ENCODE assay signal across 1 cellular context in genomic region chr20:44430270-44431065, GRCh38.
TF ChIP-seq lines count a peak whose summit lies in the region.

No MANE protein-coding gene starts in this region.

TF ChIP-seq in HepG2, 621 proteins besides CTCF, POLR2A, EP300 and RAD21 (continues in another document):
- TF ChIP-seq ARHGAP35 (CRISPR knock-in tag; IDR thresholded peaks at IDR 0.05; ENCODE audit: borderline replicate concordance): no peak
- no peak for TF ChIP-seq SP5 (CRISPR knock-in tag; IDR thresholded peaks at IDR 0.05; ENCODE audit: borderline replicate concordance, low read depth)
- 0 out of 2 replicates have a peak, but pooled peaks have one; percentile 54 for TF ChIP-seq HOXA9 (CRISPR knock-in tag; IDR thresholded peaks at IDR 0.05; ENCODE audit: borderline replicate concordance)
- no peak for TF ChIP-seq HDAC2 (CRISPR knock-in tag; IDR thresholded peaks at IDR 0.05)
- no peak for TF ChIP-seq MAZ (IDR thresholded peaks at IDR 0.05; ENCODE audit: borderline replicate concordance, low read depth, low read length)
- 0 out of 2 replicates have a peak, but pooled peaks have one; percentile 28 for TF ChIP-seq MAZ (CRISPR knock-in tag; IDR thresholded peaks at IDR 0.05; ENCODE audit: low read depth)
- peak; percentile 87 for TF ChIP-seq HNRNPK (IDR thresholded peaks at IDR 0.05; ENCODE audit: low read depth, low read length, poor library complexity, severe bottlenecking)
- no peak; the same call in 1 of the 2 replicates for TF ChIP-seq MYPOP (CRISPR knock-in tag; IDR thresholded peaks at IDR 0.05)
- no peak for TF ChIP-seq SRSF4 (IDR thresholded peaks at IDR 0.05; ENCODE audit: low read depth, low read length, poor library complexity, severe bottlenecking)
- TF ChIP-seq SKI (IDR thresholded peaks at IDR 0.05; ENCODE audit: partially characterized antibody): no peak
- TF ChIP-seq PCBP2 (optimal IDR thresholded peaks at IDR 0.05; ENCODE audit: low read depth, low read length, poor library complexity, severe bottlenecking): peak; percentile 13
- TF ChIP-seq ZBTB26 (CRISPR knock-in tag; IDR thresholded peaks at IDR 0.05; ENCODE audit: borderline replicate concordance): no peak
- TF ChIP-seq POLR2AphosphoS5 (IDR thresholded peaks at IDR 0.05; ENCODE audit: low read depth, low read length): peak; percentile 62
- 0 out of 2 replicates have a peak, but pooled peaks have one; percentile 17 for TF ChIP-seq ARNT2 (CRISPR knock-in tag; IDR thresholded peaks at IDR 0.05; ENCODE audit: low read depth)
- TF ChIP-seq ZFP36 (IDR thresholded peaks at IDR 0.05; ENCODE audit: borderline replicate concordance, low read depth, low read length, partially characterized antibody): no peak
- TF ChIP-seq MEIS1 (CRISPR knock-in tag; IDR thresholded peaks at IDR 0.05; ENCODE audit: borderline replicate concordance): no peak
- TF ChIP-seq ZC3H13 (CRISPR knock-in tag; IDR thresholded peaks at IDR 0.05): peak; percentile 99
- 0 out of 2 replicates have a peak, but pooled peaks have one; percentile 45 for TF ChIP-seq YEATS2 (CRISPR knock-in tag; IDR thresholded peaks at IDR 0.05; ENCODE audit: borderline replicate concordance)
- no peak; the same call in 1 of the 2 replicates for TF ChIP-seq ZNF225 (CRISPR knock-in tag; IDR thresholded peaks at IDR 0.05)
- peak; percentile 65; the same call in 1 of the 2 replicates for TF ChIP-seq ZMAT3 (CRISPR knock-in tag; conservative IDR thresholded peaks at IDR 0.05)
- TF ChIP-seq ZNF691 (CRISPR knock-in tag; IDR thresholded peaks at IDR 0.05; ENCODE audit: borderline replicate concordance, low read depth): no peak; the same call in 1 of the 2 replicates
- TF ChIP-seq NR2C2 (CRISPR knock-in tag; IDR thresholded peaks at IDR 0.05; ENCODE audit: borderline replicate concordance): no peak
- TF ChIP-seq ZNF792 (CRISPR knock-in tag; IDR thresholded peaks at IDR 0.05): no peak
- TF ChIP-seq ZNF777 (CRISPR knock-in tag; IDR thresholded peaks at IDR 0.05): no peak
- TF ChIP-seq GATA4 (IDR thresholded peaks at IDR 0.05; ENCODE audit: borderline replicate concordance, low read depth): 0 out of 2 replicates have a peak, but pooled peaks have one; percentile 12
- peak; percentile 86 for TF ChIP-seq REL (CRISPR knock-in tag; conservative IDR thresholded peaks at IDR 0.05)
- TF ChIP-seq ZNF724P (CRISPR knock-in tag; IDR thresholded peaks at IDR 0.05; ENCODE audit: borderline replicate concordance): 0 out of 2 replicates have a peak, but pooled peaks have one; percentile 23
- TF ChIP-seq XBP1 (CRISPR knock-in tag; IDR thresholded peaks at IDR 0.05): no peak
- TF ChIP-seq MAFG (CRISPR knock-in tag; IDR thresholded peaks at IDR 0.05): no peak
- TF ChIP-seq KDM5B (CRISPR knock-in tag; IDR thresholded peaks at IDR 0.05; ENCODE audit: borderline replicate concordance): no peak
- no peak for TF ChIP-seq ZNF800 (CRISPR knock-in tag; IDR thresholded peaks at IDR 0.05)
- no peak for TF ChIP-seq TCF7 (IDR thresholded peaks at IDR 0.05; ENCODE audit: low read depth)
- TF ChIP-seq MATR3 (CRISPR knock-in tag; IDR thresholded peaks at IDR 0.05): no peak
- TF ChIP-seq FLYWCH1 (CRISPR knock-in tag; IDR thresholded peaks at IDR 0.05): no peak; the same call in 1 of the 2 replicates
- no peak; the same call in 1 of the 2 replicates for TF ChIP-seq TBX2 (CRISPR knock-in tag; IDR thresholded peaks at IDR 0.05; ENCODE audit: borderline replicate concordance)
- TF ChIP-seq AGO1 (IDR thresholded peaks at IDR 0.05; ENCODE audit: low read depth, low read length, poor library complexity, severe bottlenecking): no peak
- no peak for TF ChIP-seq ZNF121 (CRISPR knock-in tag; IDR thresholded peaks at IDR 0.05)
- 0 out of 2 replicates have a peak, but pooled peaks have one; percentile 12 for TF ChIP-seq ZC3H4 (CRISPR knock-in tag; IDR thresholded peaks at IDR 0.05; ENCODE audit: borderline replicate concordance)
- TF ChIP-seq TRIM24 (CRISPR knock-in tag; IDR thresholded peaks at IDR 0.05): no peak
- TF ChIP-seq MAF1 (CRISPR knock-in tag; IDR thresholded peaks at IDR 0.05; ENCODE audit: borderline replicate concordance): no peak
- no peak for TF ChIP-seq ZNF768 (CRISPR knock-in tag; IDR thresholded peaks at IDR 0.05)
- TF ChIP-seq NFYC (CRISPR knock-in tag; IDR thresholded peaks at IDR 0.05): no peak
- 0 out of 2 replicates have a peak, but pooled peaks have one; percentile 54 for TF ChIP-seq ZBTB39 (CRISPR knock-in tag; IDR thresholded peaks at IDR 0.05)
- TF ChIP-seq ETS1 (CRISPR knock-in tag; IDR thresholded peaks at IDR 0.05): no peak
- 0 out of 2 replicates have a peak, but pooled peaks have one; percentile 41 for TF ChIP-seq ZNF780A (CRISPR knock-in tag; IDR thresholded peaks at IDR 0.05)
- no peak for TF ChIP-seq BCL3 (CRISPR knock-in tag; IDR thresholded peaks at IDR 0.05)
- TF ChIP-seq ZNF512 (CRISPR knock-in tag; IDR thresholded peaks at IDR 0.05): no peak
- TF ChIP-seq HOXA3 (CRISPR knock-in tag; IDR thresholded peaks at IDR 0.05): peak; percentile 12; the same call in 1 of the 2 replicates
- peak; percentile 29 for TF ChIP-seq RBM22 (optimal IDR thresholded peaks at IDR 0.05; ENCODE audit: low read length)
- TF ChIP-seq HIC2 (CRISPR knock-in tag; IDR thresholded peaks at IDR 0.05; ENCODE audit: low read depth): no peak
- TF ChIP-seq ZNF224 (CRISPR knock-in tag; IDR thresholded peaks at IDR 0.05): no peak
- TF ChIP-seq RAD51 (IDR thresholded peaks at IDR 0.05; ENCODE audit: borderline replicate concordance): no peak
- TF ChIP-seq CREM (IDR thresholded peaks at IDR 0.05): no peak
- no peak for TF ChIP-seq CREM (CRISPR knock-in tag; IDR thresholded peaks at IDR 0.05)
- TF ChIP-seq THAP8 (CRISPR knock-in tag; IDR thresholded peaks at IDR 0.05; ENCODE audit: borderline replicate concordance): no peak
- TF ChIP-seq NFE2 (CRISPR knock-in tag; IDR thresholded peaks at IDR 0.05): no peak
